8 cellular contexts compared by ENCODE assay signal in the genomic region with DNA sequence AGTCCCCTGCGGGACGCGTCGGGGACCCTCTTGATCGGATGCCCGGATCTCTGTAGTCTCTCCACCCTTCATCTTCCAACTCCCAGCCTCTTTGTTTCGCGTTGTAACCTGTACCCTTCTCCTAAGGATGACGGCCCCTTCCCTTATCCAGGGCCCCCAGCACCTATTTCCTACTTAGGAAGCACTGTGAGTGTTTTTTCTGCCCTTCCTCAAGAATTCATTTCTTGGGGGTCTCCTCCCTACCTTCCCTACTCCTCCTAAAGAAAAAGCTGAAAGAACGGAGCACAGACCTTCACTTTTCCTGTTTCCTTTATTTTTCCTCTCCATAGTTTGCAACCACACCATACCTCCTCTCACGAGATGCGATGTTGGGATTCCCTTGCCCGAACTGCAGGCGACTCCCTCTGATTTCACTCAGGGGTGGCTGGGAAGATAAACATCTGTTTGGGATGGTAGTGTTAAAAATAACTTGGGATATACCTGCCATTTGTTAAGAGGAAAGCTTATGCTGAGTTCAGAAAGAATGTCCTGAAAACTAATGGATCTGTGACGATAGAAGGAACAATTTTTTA. TPM values are rescaled to one million over a fixed set of nuclear protein-coding genes. Genes with fewer than 3 reads are reported as not detected.
DNase-seq lines count a peak whose midpoint lies in the region; ATAC-seq, FAIRE-seq and TF ChIP-seq lines count a peak whose summit lies in the region.

No MANE protein-coding gene starts in this region.

- no peaks in the 10 kb centered on the region for H3K9me1 ChIP-seq in K562 (ENCODE audit: control insufficient read depth, insufficient read depth, low read length)

- no peaks in the 10 kb centered on the region for H3K9me2 ChIP-seq in HCT116 (ENCODE audit: insufficient read depth)

- H3K9me3 ChIP-seq in HCT116 (ENCODE audit: control insufficient read depth in 1 of 2, insufficient read depth in 1 of 2, low read depth in 1 of 2, low read length in 2 of 2) (no peaks in the 10 kb centered on the region), K562 (replicated peaks; ENCODE audit: control insufficient read depth, insufficient read depth, low read depth, low read length) (no peaks in the 10 kb centered on the region), mesenchymal stem cell (ENCODE audit: control insufficient read depth, low read length) (no peaks in the 10 kb centered on the region)

- RAD21 ChIA-PET in HCT116 (lab: Charles Lee; ENCODE audit: low non-redundant PET in 1 of 2, low total read pairs in 2 of 2, uncharacterized antibody in 2 of 2, unreplicated experiment in 2 of 2), result no interaction called here

- in situ Hi-C loops in K562 (cut with MboI), result no loop called here

- POLR2A ChIA-PET in HCT116 (lab: Charles Lee) (no interaction called here), K562 (lab: Yijun Ruan, JAX) (interaction anchor here (1.0 to 3.2 kb wide), 8 partner anchors 9 to 309 kb away, joined by 3 to 11 read pairs (median 4); partner anchors contain the start of gene PUS3)

- intact Hi-C loops in HCT116 (cut with micrococcal nuclease), result no loop called here
- intact Hi-C loops in K562 (cut with micrococcal nuclease), result no loop called here

- H3K36me3 ChIP-seq in ACC112 (ENCODE audit: insufficient read depth, low read length), result no peaks in the 10 kb centered on the region; the same call in 1 of the 2 replicates
- H3K36me3 ChIP-seq in HCT116 (ENCODE audit: control insufficient read depth in 1 of 2, insufficient read depth in 2 of 2, low read length in 2 of 2), result peaks cover 8 to 10% of the 10 kb centered on the region in 2 experiments; a peak in 3 of 4 replicates
- H3K36me3 ChIP-seq in K562 (ENCODE audit: control insufficient read depth, insufficient read depth, low read length), result peaks cover 31% of the 10 kb centered on the region
- H3K36me3 ChIP-seq in mesenchymal stem cell (ENCODE audit: control insufficient read depth in 1 of 2, insufficient read depth in 2 of 2, low read depth in 1 of 2, low read length in 2 of 2), result peaks cover 8 to 28% of the 10 kb centered on the region in 2 experiments

- CTCF ChIA-PET in HCT116 (lab: Charles Lee), result no interaction called here
- CTCF ChIA-PET in K562 (lab: Yijun Ruan, JAX; ENCODE audit: low intra/inter-chr PET ratio), result no interaction called here

- peak overlapping the region; percentile 75 for H3K4me2 ChIP-seq in HCT116 (ENCODE audit: low read length)
- peak overlapping the region; percentile 87 for H3K4me2 ChIP-seq in K562 (ENCODE audit: insufficient read depth, low read length)
- peak overlapping the region; percentile 86 for H3K4me2 ChIP-seq in mesenchymal stem cell (ENCODE audit: low read length, poor library complexity, severe bottlenecking)

- H3K27ac ChIP-seq in ACC112 (ENCODE audit: low read depth, low read length) (no peak overlapping the region), HCT116 (ENCODE audit: low read depth, low read length) (peak overlapping the region; percentile 7; the same call in 1 of the 2 replicates), K562 (ENCODE audit: extremely low read depth, low read depth, low read length) (peak overlapping the region; percentile 15; the same call in 2 of the 3 replicates), mesenchymal stem cell (ENCODE audit: low read length, poor library complexity, severe bottlenecking) (peak overlapping the region; percentile 13)

- peak overlapping the region; percentile 7 to 75 for H3K4ac ChIP-seq in mesenchymal stem cell (ENCODE audit: low read depth in 1 of 2, low read length in 2 of 2)

- peak overlapping the region in 1 of 2 experiments; percentile 63 for H3K14ac ChIP-seq in mesenchymal stem cell (ENCODE audit: low read length in 2 of 2)

- H2AFZ ChIP-seq in ACC112 (ENCODE audit: low read length, unreplicated experiment), result peak overlapping the region; percentile 86
- no peak overlapping the region for H2AFZ ChIP-seq in HCT116 (ENCODE audit: low read depth, low read length, poor library complexity, severe bottlenecking)
- peak overlapping the region; percentile 90 for H2AFZ ChIP-seq in K562 (ENCODE audit: low read depth, low read length)
- H2AFZ ChIP-seq in mesenchymal stem cell (ENCODE audit: low read depth, low read length), result peak overlapping the region; percentile 65

- H3K27me3 ChIP-seq in ACC112 (ENCODE audit: insufficient read depth, low read length), result no peaks in the 10 kb centered on the region
- no peaks in the 10 kb centered on the region for H3K27me3 ChIP-seq in HCT116 (ENCODE audit: insufficient read depth, low read length)
- H3K27me3 ChIP-seq in K562 (ENCODE audit: control insufficient read depth in 2 of 2, insufficient read depth in 2 of 2, low read length in 2 of 2), result no peaks in the 10 kb centered on the region
- H3K27me3 ChIP-seq in mesenchymal stem cell (ENCODE audit: control insufficient read depth in 1 of 2, insufficient read depth in 1 of 2, low read length in 2 of 2), result no peaks in the 10 kb centered on the region

- H4K8ac ChIP-seq in mesenchymal stem cell (ENCODE audit: low read length), result peak overlapping the region; percentile 66

- peaks cover 63% of the 10 kb centered on the region for H3K79me2 ChIP-seq in ACC112 (ENCODE audit: control insufficient read depth, insufficient read depth, low read length, unreplicated experiment)
- H3K79me2 ChIP-seq in HCT116 (ENCODE audit: insufficient read depth, low read length), result peaks cover 77% of the 10 kb centered on the region
- H3K79me2 ChIP-seq in K562 (ENCODE audit: control insufficient read depth, insufficient read depth, low read length), result peaks cover 63% of the 10 kb centered on the region

- no peak for TF ChIP-seq EP300 in K562 (IDR thresholded peaks at IDR 0.05; ENCODE audit: low read length)

- BruUV-seq in HCT116 (replicated peaks; lab: Mats Ljungman, UMichigan), result TSS peak; percentile 69
- TSS peak; percentile 76 for BruUV-seq in K562 (replicated peaks; lab: Mats Ljungman, UMichigan)

- no peak for TF ChIP-seq RAD21 in HCT116 (IDR thresholded peaks at IDR 0.05; ENCODE audit: low read depth)
- no peak for TF ChIP-seq RAD21 in K562 (CRISPR knock-in tag; conservative IDR thresholded peaks at IDR 0.05 in 1 of 2, IDR thresholded peaks at IDR 0.05 in 1 of 2)

- FAIRE-seq in K562 (lab: Jason Lieb, UNC), result peak; percentile 6

- H4K20me1 ChIP-seq in HCT116 (ENCODE audit: insufficient read depth) (no peaks in the 10 kb centered on the region), K562 (replicated peaks; ENCODE audit: control insufficient read depth, insufficient read depth, low read length) (peaks cover 3% of the 10 kb centered on the region; the same call in 1 of the 2 replicates)

- no peak for TF ChIP-seq CTCF in HCT116 (IDR thresholded peaks at IDR 0.05 in 2 of 3, conservative IDR thresholded peaks at IDR 0.05 in 1 of 3; ENCODE audit: borderline replicate concordance in 1 of 3, insufficient read depth in 1 of 3, low read depth in 2 of 3, low read length in 2 of 3)
- no peak for TF ChIP-seq CTCF in K562 (IDR thresholded peaks at IDR 0.05 in 2 of 3, conservative IDR thresholded peaks at IDR 0.05 in 1 of 3; ENCODE audit: insufficient read depth in 2 of 3, low read depth in 1 of 3, low read length in 3 of 3)

- no peak overlapping the region for H2AK5ac ChIP-seq in mesenchymal stem cell (ENCODE audit: low read length, severe bottlenecking)

- H3K4me1 ChIP-seq in ACC112 (ENCODE audit: control insufficient read depth, insufficient read depth, low read length, unreplicated experiment), result peaks cover 9% of the 10 kb centered on the region
- peaks cover 4 to 14% of the 10 kb centered on the region in 2 experiments; a peak in 3 of 4 replicates for H3K4me1 ChIP-seq in HCT116 (ENCODE audit: control insufficient read depth in 1 of 2, insufficient read depth in 2 of 2, low read length in 2 of 2)
- H3K4me1 ChIP-seq in K562 (replicated peaks in 1 of 2; ENCODE audit: control insufficient read depth in 2 of 2, insufficient read depth in 2 of 2, low read length in 2 of 2), result peaks cover 0 to 10% of the 10 kb centered on the region in 2 experiments; a peak in 2 of 5 replicates
- peaks cover 3% of the 10 kb centered on the region for H3K4me1 ChIP-seq in mesenchymal stem cell (ENCODE audit: control insufficient read depth, insufficient read depth, low read depth, low read length)

- H3K18ac ChIP-seq in mesenchymal stem cell (ENCODE audit: low read depth in 1 of 2, low read length in 2 of 2), result peak overlapping the region; percentile 57 to 82

- no peak overlapping the region for H3K23ac ChIP-seq in mesenchymal stem cell (ENCODE audit: low read length in 2 of 2)

- no peak for DNase-seq in HCT116 (ENCODE audit: low read depth, low spot score)
- peak in 2 of 4 experiments; percentile 14 to 40 for DNase-seq in K562 (ENCODE audit: extremely low read depth in 1 of 4, low spot score in 3 of 4)
- DNase-seq in mesenchymal stem cell, result peak; percentile 42
- DNase-seq in NCI-H1105 treated with DMSO at 0.1 percent for 48 hours (lab: John Stamatoyannopoulos, UW), result no peak
- no peak for DNase-seq in NCI-H82 treated with DMSO at 0.1 percent for 48 hours (lab: John Stamatoyannopoulos, UW; ENCODE audit: unreplicated experiment)
- DNase-seq in activated gamma-delta T cell treated with Interleukin-2 at 50 U/mL for 16 hours, result no peak

- no peak overlapping the region for H2BK5ac ChIP-seq in mesenchymal stem cell (ENCODE audit: low read depth, low read length, poor library complexity, severe bottlenecking)

- H4K91ac ChIP-seq in mesenchymal stem cell (ENCODE audit: low read length), result no peak overlapping the region

- ATAC-seq in HCT116, result no peak
- ATAC-seq in K562, result no peak
- no peak for ATAC-seq in GM19397 (IDR thresholded peaks at IDR 0.05; ENCODE audit: unreplicated experiment)

- H2BK120ac ChIP-seq in mesenchymal stem cell (ENCODE audit: low read depth, low read length), result no peak overlapping the region

- H3K9ac ChIP-seq in HCT116 (ENCODE audit: low read length) (peak overlapping the region; percentile 69), K562 (ENCODE audit: insufficient read depth in 1 of 2, low read depth in 2 of 2, low read length in 2 of 2) (peak overlapping the region; percentile 80 to 98), mesenchymal stem cell (ENCODE audit: low read length) (peak overlapping the region; percentile 95)

- no peak overlapping the region for H2BK15ac ChIP-seq in mesenchymal stem cell (ENCODE audit: low read depth, poor library complexity, severe bottlenecking)

- H2BK12ac ChIP-seq in mesenchymal stem cell (ENCODE audit: low read length in 2 of 2), result no peak overlapping the region

- H3K79me1 ChIP-seq in mesenchymal stem cell (replicated peaks; ENCODE audit: low read length, poor library complexity, severe bottlenecking), result peaks cover 22% of the 10 kb centered on the region

- 3% methylated on average over 15 of the region's 15 CpGs for WGBS in K562 (ENCODE audit: insufficient coverage, low coverage, missing lambda C conversion rate)
- 2% methylated on average over 15 of the region's 15 CpGs for WGBS in mesenchymal stem cell

- no peak for TF ChIP-seq POLR2A in HCT116 (IDR thresholded peaks at IDR 0.05; ENCODE audit: borderline replicate concordance, extremely low read depth, insufficient read depth, insufficient read length)
- TF ChIP-seq POLR2A in K562 (conservative IDR thresholded peaks at IDR 0.05), result no peak

- H3K4me3 ChIP-seq in ACC112 (ENCODE audit: low read depth, low read length) (peak overlapping the region; percentile 89), HCT116 (replicated peaks in 1 of 2; ENCODE audit: low read depth in 1 of 2, low read length in 2 of 2) (peak overlapping the region; percentile 73 to 99), K562 (peak overlapping the region; percentile 73), mesenchymal stem cell (ENCODE audit: insufficient read depth in 1 of 2, low read depth in 1 of 2, low read length in 2 of 2) (peak overlapping the region; percentile 84 to 96)

RNA-seq across cellular contexts. Expression of gene FAM118B, which starts 0.6 kb away (rescaled TPM):
- total RNA-seq in HCT116 (2021; ENCODE audit: unreplicated experiment) (12.8 TPM), K562 (2014; rRNA removed) (12.0 and 15.0 TPM in 2 replicates), K562 (2014; rRNA removed; fragmentation: Illumina TruSeq; extraction: Trizol) (22.1 and 25.1 TPM in 2 replicates), K562 (2015; rRNA removed; fragmentation: Illumina TruSeq; extraction: Trizol) (23.4 and 27.3 TPM in 2 replicates), K562 (2021) (17.8 and 19.0 TPM in 2 replicates)
- 6.2 and 8.2 TPM in 2 replicates for polyA plus RNA-seq in HCT116 (2012)
- 19.2 and 31.7 TPM in 2 replicates for total RNA-seq in K562 (2011; cell fraction: chromatin; rRNA removed; ENCODE audit: low replicate concordance)
- total RNA-seq in K562 (2011; cell fraction: nucleolus; rRNA removed), result 10.5 and 13.8 TPM in 2 replicates
- total RNA-seq in K562 (2011; cell fraction: nucleoplasm; rRNA removed), result 20.2 and 35.6 TPM in 2 replicates
- polyA plus RNA-seq in K562 (2011; rRNA removed) (12.4 and 23.9 TPM in 2 replicates), K562 (2014; fragmentation: Illumina TruSeq; extraction: Trizol) (17.6 and 20.0 TPM in 2 replicates), K562 (2014; fragmentation: Nextera tagmentation; extraction: Ambion mirVana) (10 to 100 TPM; 31.8 to 49.0 TPM), K562 (2014; rRNA removed) (13.8 and 17.2 TPM in 2 replicates)
- polyA plus RNA-seq in K562 (2011; cell fraction: cytosol; rRNA removed), result 7.1 and 7.7 TPM in 2 replicates
- 6.8 and 7.1 TPM in 2 replicates for polyA plus RNA-seq in K562 (2011; cell fraction: nucleus; rRNA removed)
- 11.3 and 18.0 TPM in 2 replicates for polyA plus RNA-seq in K562 (2012)
- 12.1 and 15.2 TPM in 2 replicates for polyA minus RNA-seq in K562 (2011; rRNA and poly(A)+ RNA removed)
- polyA minus RNA-seq in K562 (2011; cell fraction: cytosol; rRNA and poly(A)+ RNA removed), result 4.2 and 5.3 TPM in 2 replicates
- polyA minus RNA-seq in K562 (2011; cell fraction: nucleus; rRNA and poly(A)+ RNA removed), result 7.8 and 9.3 TPM in 2 replicates
- polyA plus RNA-seq in mesenchymal stem cell (2013, experiment 1 of 2), result 19.9 TPM
- polyA plus RNA-seq in mesenchymal stem cell (2013, experiment 2 of 2), result 20.4 TPM

RNA-seq across cellular contexts. Expression of gene RPUSD4, which starts 0.7 kb away (rescaled TPM):
- total RNA-seq in HCT116 (2021; ENCODE audit: unreplicated experiment), result 40.1 TPM
- polyA plus RNA-seq in HCT116 (2012), result 31.0 and 35.5 TPM in 2 replicates
- total RNA-seq in K562 (2011; cell fraction: chromatin; rRNA removed; ENCODE audit: low replicate concordance), result 67.3 and 72.3 TPM in 2 replicates
- 44.7 and 53.4 TPM in 2 replicates for total RNA-seq in K562 (2011; cell fraction: nucleolus; rRNA removed)
- total RNA-seq in K562 (2011; cell fraction: nucleoplasm; rRNA removed), result 62.1 and 73.7 TPM in 2 replicates
- 37.6 and 43.1 TPM in 2 replicates for total RNA-seq in K562 (2014; rRNA removed)
- total RNA-seq in K562 (2014; rRNA removed; fragmentation: Illumina TruSeq; extraction: Trizol), result 36.2 and 42.6 TPM in 2 replicates
- total RNA-seq in K562 (2015; rRNA removed; fragmentation: Illumina TruSeq; extraction: Trizol), result 36.5 and 39.0 TPM in 2 replicates
- total RNA-seq in K562 (2021), result 45.8 and 47.8 TPM in 2 replicates
- 44.5 and 56.2 TPM in 2 replicates for polyA plus RNA-seq in K562 (2011; rRNA removed)
- 43.7 and 51.9 TPM in 2 replicates for polyA plus RNA-seq in K562 (2011; cell fraction: cytosol; rRNA removed)
- polyA plus RNA-seq in K562 (2011; cell fraction: nucleus; rRNA removed), result 48.9 and 90.2 TPM in 2 replicates
- polyA plus RNA-seq in K562 (2012), result 35.8 and 46.1 TPM in 2 replicates
- 44.6 and 51.7 TPM in 2 replicates for polyA plus RNA-seq in K562 (2014; fragmentation: Illumina TruSeq; extraction: Trizol)
- 10 to 100 TPM; 27.4 to 52.8 TPM for polyA plus RNA-seq in K562 (2014; fragmentation: Nextera tagmentation; extraction: Ambion mirVana)
- polyA plus RNA-seq in K562 (2014; rRNA removed), result 47.5 and 53.3 TPM in 2 replicates
- polyA minus RNA-seq in K562 (2011; rRNA and poly(A)+ RNA removed), result 79.2 and 130 TPM in 2 replicates
- 16.5 and 34.6 TPM in 2 replicates for polyA minus RNA-seq in K562 (2011; cell fraction: cytosol; rRNA and poly(A)+ RNA removed)
- 25.7 and 32.0 TPM in 2 replicates for polyA minus RNA-seq in K562 (2011; cell fraction: nucleus; rRNA and poly(A)+ RNA removed)
- polyA plus RNA-seq in mesenchymal stem cell (2013, experiment 1 of 2), result 11.2 TPM
- polyA plus RNA-seq in mesenchymal stem cell (2013, experiment 2 of 2), result 11.4 TPM

RNA-seq across cellular contexts. Expression of gene SRPRA, which starts 56.5 kb away (rescaled TPM):
- 74.5 TPM for total RNA-seq in HCT116 (2021; ENCODE audit: unreplicated experiment)
- polyA plus RNA-seq in HCT116 (2012), result 70.9 and 97.5 TPM in 2 replicates
- 416 and 492 TPM in 2 replicates for total RNA-seq in K562 (2011; cell fraction: chromatin; rRNA removed; ENCODE audit: low replicate concordance)
- 234 TPM in 2 replicates for total RNA-seq in K562 (2011; cell fraction: nucleolus; rRNA removed)
- 263 and 270 TPM in 2 replicates for total RNA-seq in K562 (2011; cell fraction: nucleoplasm; rRNA removed)
- total RNA-seq in K562 (2014; rRNA removed), result 56.9 and 72.5 TPM in 2 replicates
- total RNA-seq in K562 (2014; rRNA removed; fragmentation: Illumina TruSeq; extraction: Trizol), result 68.8 and 73.6 TPM in 2 replicates
- 74.6 and 75.8 TPM in 2 replicates for total RNA-seq in K562 (2015; rRNA removed; fragmentation: Illumina TruSeq; extraction: Trizol)
- total RNA-seq in K562 (2021), result 108 and 112 TPM in 2 replicates
- polyA plus RNA-seq in K562 (2011; rRNA removed), result 89.6 and 93.4 TPM in 2 replicates
- polyA plus RNA-seq in K562 (2011; cell fraction: cytosol; rRNA removed), result 95.3 and 119 TPM in 2 replicates
- 205 and 262 TPM in 2 replicates for polyA plus RNA-seq in K562 (2011; cell fraction: nucleus; rRNA removed)
- 86.3 and 141 TPM in 2 replicates for polyA plus RNA-seq in K562 (2012)
- polyA plus RNA-seq in K562 (2014; fragmentation: Illumina TruSeq; extraction: Trizol), result 114 and 124 TPM in 2 replicates
- 100 to 1,000 TPM in 1 of 2 experiments, 10 to 100 TPM in 1; 33.5 to 106 TPM for polyA plus RNA-seq in K562 (2014; fragmentation: Nextera tagmentation; extraction: Ambion mirVana)
- polyA plus RNA-seq in K562 (2014; rRNA removed), result 78.0 and 80.0 TPM in 2 replicates
- polyA minus RNA-seq in K562 (2011; rRNA and poly(A)+ RNA removed), result 103 and 132 TPM in 2 replicates
- polyA minus RNA-seq in K562 (2011; cell fraction: cytosol; rRNA and poly(A)+ RNA removed), result 50.4 and 71.8 TPM in 2 replicates
- polyA minus RNA-seq in K562 (2011; cell fraction: nucleus; rRNA and poly(A)+ RNA removed), result 97.2 and 106 TPM in 2 replicates
- 68.9 TPM for polyA plus RNA-seq in mesenchymal stem cell (2013, experiment 1 of 2)
- polyA plus RNA-seq in mesenchymal stem cell (2013, experiment 2 of 2), result 68.3 TPM

RNA-seq across cellular contexts. Expression of gene FOXRED1, which starts 56.8 kb away (rescaled TPM):
- total RNA-seq in HCT116 (2021; ENCODE audit: unreplicated experiment) (41.3 TPM), K562 (2014; rRNA removed) (52.4 and 62.7 TPM in 2 replicates), K562 (2014; rRNA removed; fragmentation: Illumina TruSeq; extraction: Trizol) (39.1 and 48.1 TPM in 2 replicates), K562 (2015; rRNA removed; fragmentation: Illumina TruSeq; extraction: Trizol) (53.1 and 55.2 TPM in 2 replicates), K562 (2021) (63.4 and 63.6 TPM in 2 replicates)
- 30.2 and 33.2 TPM in 2 replicates for polyA plus RNA-seq in HCT116 (2012)
- 196 and 237 TPM in 2 replicates for total RNA-seq in K562 (2011; cell fraction: chromatin; rRNA removed; ENCODE audit: low replicate concordance)
- 99.1 and 124 TPM in 2 replicates for total RNA-seq in K562 (2011; cell fraction: nucleolus; rRNA removed)
- total RNA-seq in K562 (2011; cell fraction: nucleoplasm; rRNA removed), result 161 and 215 TPM in 2 replicates
- polyA plus RNA-seq in K562 (2011; rRNA removed) (58.6 and 83.5 TPM in 2 replicates), K562 (2014; fragmentation: Illumina TruSeq; extraction: Trizol) (73.3 and 80.3 TPM in 2 replicates), K562 (2014; fragmentation: Nextera tagmentation; extraction: Ambion mirVana) (10 to 100 TPM; 14.1 to 26.2 TPM), K562 (2014; rRNA removed) (93.2 and 94.4 TPM in 2 replicates)
- 81.0 and 172 TPM in 2 replicates for polyA plus RNA-seq in K562 (2011; cell fraction: cytosol; rRNA removed)
- polyA plus RNA-seq in K562 (2011; cell fraction: nucleus; rRNA removed), result 104 and 170 TPM in 2 replicates
- polyA plus RNA-seq in K562 (2012), result 51.6 and 56.6 TPM in 2 replicates
- 32.7 and 55.3 TPM in 2 replicates for polyA minus RNA-seq in K562 (2011; rRNA and poly(A)+ RNA removed)
- polyA minus RNA-seq in K562 (2011; cell fraction: cytosol; rRNA and poly(A)+ RNA removed), result 15.6 and 31.4 TPM in 2 replicates
- polyA minus RNA-seq in K562 (2011; cell fraction: nucleus; rRNA and poly(A)+ RNA removed), result 31.7 and 34.6 TPM in 2 replicates
- 8.0 TPM for polyA plus RNA-seq in mesenchymal stem cell (2013, experiment 1 of 2)
- 7.7 TPM for polyA plus RNA-seq in mesenchymal stem cell (2013, experiment 2 of 2)
